Comparison of ENCODE assay signal across 8 cellular contexts in the genomic region with DNA sequence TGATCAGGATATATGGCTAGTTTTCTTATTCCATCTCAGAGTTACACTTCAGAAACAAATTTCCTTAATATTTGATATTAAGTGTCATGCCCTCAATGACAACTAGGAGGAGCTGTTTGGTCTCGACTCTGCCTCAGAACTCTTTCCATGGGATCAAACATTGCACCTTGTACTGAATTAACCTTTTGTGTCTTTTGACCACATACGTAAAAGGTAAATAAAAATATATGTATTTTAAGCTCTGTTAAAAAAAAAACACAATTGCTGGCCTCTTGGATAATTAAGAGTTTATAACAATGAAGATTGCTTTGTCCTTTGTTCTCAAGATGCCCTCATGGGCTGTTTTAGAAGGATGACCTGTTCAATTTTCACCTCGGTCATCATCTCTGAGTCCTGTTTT. TPM values are rescaled to one million over a fixed set of nuclear protein-coding genes. Genes with fewer than 3 reads are reported as not detected.
DNase-seq lines count a peak whose midpoint lies in the region; ATAC-seq and TF ChIP-seq lines count a peak whose summit lies in the region.

No MANE protein-coding gene starts in this region.

- no peaks in the 10 kb centered on the region for H3F3A ChIP-seq in MM.1S (ENCODE audit: insufficient read depth, low read length)

- H3K4me2 ChIP-seq in MM.1S (ENCODE audit: low read depth, low read length): no peak overlapping the region

- H3K9me2 ChIP-seq in MM.1S (replicated peaks; ENCODE audit: insufficient read depth, low read length): no peaks in the 10 kb centered on the region

- H3K9me3 ChIP-seq in MM.1S (replicated peaks; ENCODE audit: insufficient read depth, low read length): no peaks in the 10 kb centered on the region
- no peaks in the 10 kb centered on the region for H3K9me3 ChIP-seq in liver (ENCODE audit: control insufficient read depth in 4 of 4, low read length in 3 of 4)

- no peak overlapping the region for H3K4me3 Mint-ChIP-seq in activated T-cell treated with anti-CD3 and anti-CD28 coated beads, Interleukin-2, amount 50 U/mL, for 4 hours

- H3K4me1 ChIP-seq in MM.1S (ENCODE audit: low read length): no peaks in the 10 kb centered on the region
- H3K4me1 ChIP-seq in liver (ENCODE audit: control insufficient read depth in 4 of 4, insufficient read depth in 4 of 4, low read length in 3 of 4): no peaks in the 10 kb centered on the region

- no peaks in the 10 kb centered on the region for H3K4me1 Mint-ChIP-seq in activated T-cell treated with anti-CD3 and anti-CD28 coated beads, Interleukin-2, amount 50 U/mL, for 4 hours (ENCODE audit: low read depth)

- H3K79me2 ChIP-seq in MM.1S (ENCODE audit: low read length): no peaks in the 10 kb centered on the region

- WGBS in liver: 31% methylated on average over 3 of the region's 3 CpGs

- ATAC-seq in GM21528 (IDR thresholded peaks at IDR 0.05; ENCODE audit: low FRiP score, unreplicated experiment): peak; percentile 76
- no peak for ATAC-seq in activated T-cell treated with anti-CD3 and anti-CD28 coated beads, Interleukin-2, amount 50 U/mL, for 4 hours

- no peak overlapping the region for H3K4me3 ChIP-seq in MM.1S (ENCODE audit: low read length)
- no peak overlapping the region for H3K4me3 ChIP-seq in liver (ENCODE audit: low read depth in 1 of 3, low read length in 3 of 3)

- TF ChIP-seq RAD21 in liver (IDR thresholded peaks at IDR 0.05): peak; percentile 95 to 96

- DNase-seq in G401 (ENCODE audit: low spot score) (peak; percentile 25), MM.1S (peak; percentile 61), astrocyte of the hippocampus (ENCODE audit: low read depth, low spot score) (peak; percentile 60), T-helper 9 cell (no peak)
- DNase-seq in activated T-cell treated with anti-CD3 and anti-CD28 coated beads, Interleukin-2, amount 50 U/mL, for 4 hours: no peak
- no peak for DNase-seq in stimulated activated CD4-positive, alpha-beta T cell treated with anti-CD3 and anti-CD28 coated beads, Interleukin-1b, Interleukin-23, amount 100 ng/mL, for 48 hours

- H3K9me3 Mint-ChIP-seq in activated T-cell treated with anti-CD3 and anti-CD28 coated beads, Interleukin-2, amount 50 U/mL, for 4 hours: no peaks in the 10 kb centered on the region

- H3K36me3 Mint-ChIP-seq in activated T-cell treated with anti-CD3 and anti-CD28 coated beads, Interleukin-2, amount 50 U/mL, for 4 hours (ENCODE audit: insufficient read depth): no peaks in the 10 kb centered on the region

- no peaks in the 10 kb centered on the region for H3K27me3 ChIP-seq in MM.1S (replicated peaks; ENCODE audit: insufficient read depth, low read length)
- H3K27me3 ChIP-seq in liver (ENCODE audit: control insufficient read depth in 4 of 4, insufficient read depth in 4 of 4, low read length in 3 of 4): no peaks in the 10 kb centered on the region

- H3K9ac ChIP-seq in MM.1S (ENCODE audit: low read length): no peak overlapping the region
- no peak overlapping the region for H3K9ac ChIP-seq in liver (ENCODE audit: low read depth in 1 of 2, low read length in 2 of 2)

- peaks cover 12% of the 10 kb centered on the region for H3K27me3 Mint-ChIP-seq in activated T-cell treated with anti-CD3 and anti-CD28 coated beads, Interleukin-2, amount 50 U/mL, for 4 hours (ENCODE audit: low read depth)

- in situ Hi-C loops in G401 (cut with HindIII; ENCODE audit: low sequenced_read_pairs): no loop called here

- H3K27ac ChIP-seq in MM.1S (ENCODE audit: low read length) (no peak overlapping the region), liver (ENCODE audit: low read depth in 1 of 2, low read length in 2 of 2) (no peak overlapping the region)

- TF ChIP-seq CTCF in MM.1S (IDR thresholded peaks at IDR 0.05; ENCODE audit: low read length) (peak; percentile 78), liver (IDR thresholded peaks at IDR 0.05; ENCODE audit: low read depth, low read length, missing input control) (peak; percentile 83)

- H3K36me3 ChIP-seq in MM.1S (replicated peaks; ENCODE audit: insufficient read depth, low read length): no peaks in the 10 kb centered on the region
- H3K36me3 ChIP-seq in liver (ENCODE audit: control insufficient read depth in 4 of 4, insufficient read depth in 3 of 4, low read depth in 1 of 4, low read length in 3 of 4): no peaks in the 10 kb centered on the region

- H4K20me1 ChIP-seq in MM.1S (ENCODE audit: insufficient read depth, low read length): no peaks in the 10 kb centered on the region

- H2AFZ ChIP-seq in MM.1S (ENCODE audit: low read length): peak overlapping the region; percentile 4; the same call in 1 of the 2 replicates

TF ChIP-seq in liver, 16 proteins besides CTCF, POLR2A, EP300 and RAD21:
- no peak for TF ChIP-seq NR2F2 (IDR thresholded peaks at IDR 0.05)
- TF ChIP-seq EGR1 (IDR thresholded peaks at IDR 0.05; ENCODE audit: low read depth in 2 of 2): no peak
- no peak for TF ChIP-seq YY1 (IDR thresholded peaks at IDR 0.05)
- TF ChIP-seq, protein P1, sequence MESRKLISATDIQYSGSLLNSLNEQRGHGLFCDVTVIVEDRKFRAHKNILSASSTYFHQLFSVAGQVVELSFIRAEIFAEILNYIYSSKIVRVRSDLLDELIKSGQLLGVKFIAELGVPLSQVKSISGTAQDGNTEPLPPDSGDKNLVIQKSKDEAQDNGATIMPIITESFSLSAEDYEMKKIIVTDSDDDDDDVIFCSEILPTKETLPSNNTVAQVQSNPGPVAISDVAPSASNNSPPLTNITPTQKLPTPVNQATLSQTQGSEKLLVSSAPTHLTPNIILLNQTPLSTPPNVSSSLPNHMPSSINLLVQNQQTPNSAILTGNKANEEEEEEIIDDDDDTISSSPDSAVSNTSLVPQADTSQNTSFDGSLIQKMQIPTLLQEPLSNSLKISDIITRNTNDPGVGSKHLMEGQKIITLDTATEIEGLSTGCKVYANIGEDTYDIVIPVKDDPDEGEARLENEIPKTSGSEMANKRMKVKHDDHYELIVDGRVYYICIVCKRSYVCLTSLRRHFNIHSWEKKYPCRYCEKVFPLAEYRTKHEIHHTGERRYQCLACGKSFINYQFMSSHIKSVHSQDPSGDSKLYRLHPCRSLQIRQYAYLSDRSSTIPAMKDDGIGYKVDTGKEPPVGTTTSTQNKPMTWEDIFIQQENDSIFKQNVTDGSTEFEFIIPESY (IDR thresholded peaks at IDR 0.05): no peak
- peak; percentile 64 to 65 for TF ChIP-seq HNF4A (conservative IDR thresholded peaks at IDR 0.05)
- TF ChIP-seq, protein P2, sequence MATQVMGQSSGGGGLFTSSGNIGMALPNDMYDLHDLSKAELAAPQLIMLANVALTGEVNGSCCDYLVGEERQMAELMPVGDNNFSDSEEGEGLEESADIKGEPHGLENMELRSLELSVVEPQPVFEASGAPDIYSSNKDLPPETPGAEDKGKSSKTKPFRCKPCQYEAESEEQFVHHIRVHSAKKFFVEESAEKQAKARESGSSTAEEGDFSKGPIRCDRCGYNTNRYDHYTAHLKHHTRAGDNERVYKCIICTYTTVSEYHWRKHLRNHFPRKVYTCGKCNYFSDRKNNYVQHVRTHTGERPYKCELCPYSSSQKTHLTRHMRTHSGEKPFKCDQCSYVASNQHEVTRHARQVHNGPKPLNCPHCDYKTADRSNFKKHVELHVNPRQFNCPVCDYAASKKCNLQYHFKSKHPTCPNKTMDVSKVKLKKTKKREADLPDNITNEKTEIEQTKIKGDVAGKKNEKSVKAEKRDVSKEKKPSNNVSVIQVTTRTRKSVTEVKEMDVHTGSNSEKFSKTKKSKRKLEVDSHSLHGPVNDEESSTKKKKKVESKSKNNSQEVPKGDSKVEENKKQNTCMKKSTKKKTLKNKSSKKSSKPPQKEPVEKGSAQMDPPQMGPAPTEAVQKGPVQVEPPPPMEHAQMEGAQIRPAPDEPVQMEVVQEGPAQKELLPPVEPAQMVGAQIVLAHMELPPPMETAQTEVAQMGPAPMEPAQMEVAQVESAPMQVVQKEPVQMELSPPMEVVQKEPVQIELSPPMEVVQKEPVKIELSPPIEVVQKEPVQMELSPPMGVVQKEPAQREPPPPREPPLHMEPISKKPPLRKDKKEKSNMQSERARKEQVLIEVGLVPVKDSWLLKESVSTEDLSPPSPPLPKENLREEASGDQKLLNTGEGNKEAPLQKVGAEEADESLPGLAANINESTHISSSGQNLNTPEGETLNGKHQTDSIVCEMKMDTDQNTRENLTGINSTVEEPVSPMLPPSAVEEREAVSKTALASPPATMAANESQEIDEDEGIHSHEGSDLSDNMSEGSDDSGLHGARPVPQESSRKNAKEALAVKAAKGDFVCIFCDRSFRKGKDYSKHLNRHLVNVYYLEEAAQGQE (IDR thresholded peaks at IDR 0.05): no peak
- TF ChIP-seq TAF1 (conservative IDR thresholded peaks at IDR 0.05): no peak
- TF ChIP-seq FOXA2 (IDR thresholded peaks at IDR 0.05): no peak
- TF ChIP-seq RXRA (IDR thresholded peaks at IDR 0.05): peak; percentile 63 to 81
- TF ChIP-seq, protein P3, sequence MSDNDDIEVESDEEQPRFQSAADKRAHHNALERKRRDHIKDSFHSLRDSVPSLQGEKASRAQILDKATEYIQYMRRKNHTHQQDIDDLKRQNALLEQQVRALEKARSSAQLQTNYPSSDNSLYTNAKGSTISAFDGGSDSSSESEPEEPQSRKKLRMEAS (IDR thresholded peaks at IDR 0.05): no peak
- TF ChIP-seq FOXA1 (IDR thresholded peaks at IDR 0.05): no peak
- TF ChIP-seq HNF4G (IDR thresholded peaks at IDR 0.05): no peak
- TF ChIP-seq GABPA (IDR thresholded peaks at IDR 0.05 in 1 of 2, conservative IDR thresholded peaks at IDR 0.05 in 1 of 2): no peak
- TF ChIP-seq, protein P4, sequence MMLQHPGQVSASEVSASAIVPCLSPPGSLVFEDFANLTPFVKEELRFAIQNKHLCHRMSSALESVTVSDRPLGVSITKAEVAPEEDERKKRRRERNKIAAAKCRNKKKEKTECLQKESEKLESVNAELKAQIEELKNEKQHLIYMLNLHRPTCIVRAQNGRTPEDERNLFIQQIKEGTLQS (IDR thresholded peaks at IDR 0.05): no peak
- TF ChIP-seq SP1 (IDR thresholded peaks at IDR 0.05): no peak
- TF ChIP-seq JUND (IDR thresholded peaks at IDR 0.05): no peak
TF ChIP-seq in liver: peak in this region for 2.

RNA-seq across cellular contexts. Expression of a gene that starts 18.7 kb away (rescaled TPM):
- total RNA-seq in G401 (2014; rRNA removed; shearing (Covaris generic)): 0.27 and 0.86 TPM in 2 replicates
- 1,000 to 10,000 TPM in 1 of 2 donors, 100 to 1,000 TPM in 1; 859 to 1,402 TPM for total RNA-seq in liver
- polyA plus RNA-seq in liver: 100 to 1,000 TPM; 545 to 815 TPM
- 1 to 10 TPM; 3.0 to 4.6 (median 3.9) TPM for total RNA-seq in activated T-cell treated with anti-CD3 and anti-CD28 coated beads, Interleukin-2, amount 50 U/mL, for 4 hours

Comparison
In these comparisons a context has a peak if more than half of its experiments do, and no peak if none do; other contexts are left out.
1. DNase-seq: peak in G401 (single experiment), MM.1S (single experiment) and astrocyte of the hippocampus (single experiment); none in T-helper 9 cell (single experiment), activated T-cell treated with anti-CD3 and anti-CD28 coated beads, Interleukin-2, amount 50 U/mL, for 4 hours (single experiment) and stimulated activated CD4-positive, alpha-beta T cell treated with anti-CD3 and anti-CD28 coated beads, Interleukin-1b, Interleukin-23, amount 100 ng/mL, for 48 hours (single experiment).
2. RNA of a gene that starts 18.7 kb away (total RNA-seq): 859 to 1,402 TPM in liver; 3.0 to 4.6 TPM in activated T-cell treated with anti-CD3 and anti-CD28 coated beads, Interleukin-2, amount 50 U/mL, for 4 hours and 0.27 to 0.86 TPM in G401; every median in the first group is over 100 times any median in the second.